ENCODE assay signal across 13 cellular contexts in the genomic region with DNA sequence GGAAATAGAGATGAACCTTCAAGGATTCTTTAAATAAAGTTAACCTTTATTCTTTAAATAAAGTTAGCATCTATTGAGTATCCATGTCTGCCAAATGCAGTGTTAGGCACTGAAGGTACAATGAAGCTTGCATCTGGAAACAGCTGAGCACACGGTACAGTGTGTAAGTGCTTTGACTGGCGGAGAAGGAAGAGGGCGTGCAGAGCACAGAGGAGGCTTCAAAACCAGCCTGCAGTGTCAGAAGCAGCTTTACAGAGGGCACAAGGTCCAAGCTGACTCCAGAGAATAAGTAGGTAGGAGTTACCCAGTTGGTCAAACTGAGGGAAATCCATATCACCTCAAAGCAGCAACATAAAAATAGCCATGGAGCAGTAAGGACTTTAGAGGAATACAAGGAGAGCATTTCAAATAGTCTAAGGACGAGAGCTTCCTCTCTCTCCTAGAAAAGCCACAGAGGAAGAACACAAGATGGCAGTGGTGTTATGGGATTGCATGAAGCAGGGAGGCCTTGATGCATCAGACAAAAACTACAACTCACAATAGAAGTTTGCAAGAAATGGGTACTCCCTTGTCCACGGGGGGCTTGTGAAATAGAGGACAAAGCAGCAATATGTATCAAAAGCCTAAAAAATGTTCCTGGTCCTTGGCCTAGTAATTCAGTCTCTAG.
DNase-seq lines count a peak whose midpoint lies in the region; ATAC-seq and TF ChIP-seq lines count a peak whose summit lies in the region.
"Had no signal": no experiment of that assay in that cellular context is flagged by ENCODE, and none has a peak within 500 bp of the region (broad histone marks: within the 10 kb centered on the region; RNA-seq: fewer than 3 reads in every experiment).

No MANE protein-coding gene starts in this region.

- CTCF ChIA-PET in BJ (lab: Yijun Ruan, JAX) = interaction anchor here (0.6 to 7.2 kb wide), 13 partner anchors 8 to 847 kb away, joined by 3 to 94 read pairs (median 3); partner anchors contain the start of gene STAG1

- H3K36me3 ChIP-seq in BJ (ENCODE audit: control insufficient read depth, insufficient read depth, low read length) = no peaks in the 10 kb centered on the region
- H3K36me3 ChIP-seq in kidney epithelial cell (ENCODE audit: control insufficient read depth, insufficient read depth, low read length) = no peaks in the 10 kb centered on the region
- no peaks in the 10 kb centered on the region for H3K36me3 ChIP-seq in left lung

- no peaks in the 10 kb centered on the region for H3K27me3 ChIP-seq in BJ (ENCODE audit: control insufficient read depth, insufficient read depth, low read length)
- no peaks in the 10 kb centered on the region for H3K27me3 ChIP-seq in kidney epithelial cell (ENCODE audit: control insufficient read depth, insufficient read depth, low read length)
- H3K27me3 ChIP-seq in left lung = no peaks in the 10 kb centered on the region

- no peak overlapping the region for H3K27ac ChIP-seq in left lung

- intact Hi-C loops in left lung (cut with DNase I) = no loop called here

- H3K4me3 Mint-ChIP-seq in HFFc6 = no peak overlapping the region
- no peak overlapping the region for H3K4me3 Mint-ChIP-seq in stimulated activated naive B cell treated with anti-CD40 and anti-IgM and Interleukin-4, amounts not matched to agents 10 μg/mL and 1 μg/mL and 100 μg/mL, for 72 hours
- H3K4me3 Mint-ChIP-seq: activated CD4-positive, alpha-beta memory T cell treated with anti-CD3 and anti-CD28 coated beads for 36 hours; nephron had no signal

- H3K4me1 ChIP-seq in left lung = peaks cover 0 to 2% of the 10 kb centered on the region in 2 donors

- in situ Hi-C loops in astrocyte of the spinal cord (cut with HindIII; ENCODE audit: low sequenced_read_pairs) = no loop called here

- POLR2A ChIA-PET in BJ (lab: Charles Lee) = no interaction called here

- peaks cover 7% of the 10 kb centered on the region for H3K36me3 Mint-ChIP-seq in HFFc6 (ENCODE audit: low read depth)
- H3K36me3 Mint-ChIP-seq in stimulated activated naive B cell treated with anti-CD40 and anti-IgM and Interleukin-4, amounts not matched to agents 10 μg/mL and 1 μg/mL and 100 μg/mL, for 72 hours = no peaks in the 10 kb centered on the region
- H3K36me3 Mint-ChIP-seq: activated CD4-positive, alpha-beta memory T cell treated with anti-CD3 and anti-CD28 coated beads for 36 hours had no signal

- peaks cover 19% of the 10 kb centered on the region for H3K4me1 Mint-ChIP-seq in HFFc6 (ENCODE audit: low read depth)
- H3K4me1 Mint-ChIP-seq in stimulated activated naive B cell treated with anti-CD40 and anti-IgM and Interleukin-4, amounts not matched to agents 10 μg/mL and 1 μg/mL and 100 μg/mL, for 72 hours = no peaks in the 10 kb centered on the region
- H3K4me1 Mint-ChIP-seq: nephron had no signal

- peaks cover 1% of the 10 kb centered on the region; the same call in 1 of the 2 replicates for H3K27me3 Mint-ChIP-seq in HFFc6 (ENCODE audit: insufficient read depth)
- H3K27me3 Mint-ChIP-seq in stimulated activated naive B cell treated with anti-CD40 and anti-IgM and Interleukin-4, amounts not matched to agents 10 μg/mL and 1 μg/mL and 100 μg/mL, for 72 hours = peaks cover 0 to 17% of the 10 kb centered on the region in 2 donors

- DNase-seq in BJ (ENCODE audit: low read depth) (no peak), HFFc6 (peak; percentile 51), astrocyte of the spinal cord (ENCODE audit: low read depth, low spot score) (no peak), kidney epithelial cell (ENCODE audit: low read depth) (no peak), left lung (no peak)
- DNase-seq in stimulated activated naive B cell treated with anti-CD40 and anti-IgM and Interleukin-4, amounts not matched to agents 10 μg/mL and 1 μg/mL and 100 μg/mL, for 72 hours = no peak
- no peak for DNase-seq in stimulated activated CD4-positive, alpha-beta T cell treated with anti-CD3 and anti-CD28 coated beads, Interleukin-2, amount 100 ng/mL, for 24 hours
- DNase-seq: activated CD4-positive, alpha-beta memory T cell treated with anti-CD3 and anti-CD28 coated beads for 36 hours; activated naive CD4-positive, alpha-beta T cell treated with anti-CD3 and anti-CD28 coated beads, Interleukin-2, amount 50 U/mL, for 16 hours; KG1; NCI-H2227 treated with DMSO at 0.1 percent for 48 hours had no signal

- H3K27ac Mint-ChIP-seq in HFFc6 = no peak overlapping the region
- no peak overlapping the region for H3K27ac Mint-ChIP-seq in stimulated activated naive B cell treated with anti-CD40 and anti-IgM and Interleukin-4, amounts not matched to agents 10 μg/mL and 1 μg/mL and 100 μg/mL, for 72 hours
- H3K27ac Mint-ChIP-seq: activated CD4-positive, alpha-beta memory T cell treated with anti-CD3 and anti-CD28 coated beads for 36 hours; nephron had no signal

- TF ChIP-seq CTCF in BJ (IDR thresholded peaks at IDR 0.05; ENCODE audit: insufficient read depth, low read depth, low read length) (peak; percentile 35; the same call in 1 of the 2 replicates), HFFc6 (IDR thresholded peaks at IDR 0.05) (peak; percentile 61), astrocyte of the spinal cord (IDR thresholded peaks at IDR 0.05; ENCODE audit: low read depth, low read length) (peak; percentile 13), kidney epithelial cell (IDR thresholded peaks at IDR 0.05; ENCODE audit: insufficient read depth, low read length, poor library complexity, severe bottlenecking) (peak; percentile 25), left lung (IDR thresholded peaks at IDR 0.05) (no peak)

- ATAC-seq in GM18867 (IDR thresholded peaks at IDR 0.05; ENCODE audit: unreplicated experiment) = no peak
- ATAC-seq in stimulated activated naive B cell treated with anti-CD40 and anti-IgM and Interleukin-4, amounts not matched to agents 10 μg/mL and 1 μg/mL and 100 μg/mL, for 72 hours (replicated peaks) = no peak
- ATAC-seq in left lung = no peak

- H3K4me3 ChIP-seq in BJ (ENCODE audit: low read depth, low read length) (no peak overlapping the region), astrocyte of the spinal cord (ENCODE audit: low read depth, low read length) (no peak overlapping the region), kidney epithelial cell (ENCODE audit: low read depth, low read length) (no peak overlapping the region), left lung (no peak overlapping the region)

- no peaks in the 10 kb centered on the region for H3K9me3 Mint-ChIP-seq in HFFc6
- H3K9me3 Mint-ChIP-seq in stimulated activated naive B cell treated with anti-CD40 and anti-IgM and Interleukin-4, amounts not matched to agents 10 μg/mL and 1 μg/mL and 100 μg/mL, for 72 hours = no peaks in the 10 kb centered on the region
- H3K9me3 Mint-ChIP-seq: activated CD4-positive, alpha-beta memory T cell treated with anti-CD3 and anti-CD28 coated beads for 36 hours; nephron had no signal

- H3K9me3 ChIP-seq in left lung = no peaks in the 10 kb centered on the region

Comparison
In these comparisons a context has a peak if more than half of its experiments do, and no peak if none do; other contexts are left out.
1. CTCF ChIP-seq: peak in BJ (single experiment), HFFc6 (single experiment), astrocyte of the spinal cord (single experiment) and kidney epithelial cell (single experiment); none in left lung (0 of 2).